Comparison of ENCODE assay signal across 28 cellular contexts in genomic region chr10:58444336-58444735, GRCh38.
"Had no signal": no experiment of that assay in that cellular context is flagged by ENCODE, and none has a peak within 500 bp of the region (broad histone marks: within the 10 kb centered on the region; RNA-seq: fewer than 3 reads in every experiment).

No MANE protein-coding gene starts in this region.

- ATAC-seq: activated T-helper 17 cell treated with anti-CD3 and anti-CD28 coated beads, Interleukin-2, amount 50 U/mL, for 72 hours; Panc1 had no signal

- H3K27me3 Mint-ChIP-seq: activated B cell treated with CpG ODN at 0.5 μM for 24 hours; activated CD4-positive, alpha-beta memory T cell treated with anti-CD3 and anti-CD28 coated beads for 36 hours had no signal

- H3K36me3 ChIP-seq: ascending aorta, MG63 had no signal

- H3K4me3 ChIP-seq: ascending aorta, MG63 had no signal

- H3K27ac Mint-ChIP-seq: activated B cell treated with CpG ODN at 0.5 μM for 24 hours; activated CD4-positive, alpha-beta memory T cell treated with anti-CD3 and anti-CD28 coated beads for 36 hours; activated naive CD8-positive, alpha-beta T cell treated with anti-CD3 and anti-CD28 coated beads for 36 hours; activated T-helper 17 cell treated with anti-CD3 and anti-CD28 coated beads, Interleukin-2, amount 50 U/mL, for 72 hours had no signal

- H3K36me3 Mint-ChIP-seq: activated CD4-positive, alpha-beta memory T cell treated with anti-CD3 and anti-CD28 coated beads for 36 hours; activated naive CD8-positive, alpha-beta T cell treated with anti-CD3 and anti-CD28 coated beads for 36 hours had no signal

- H3K27ac ChIP-seq: ascending aorta, VCaP had no signal

- H3K27me3 ChIP-seq: ascending aorta, MG63 had no signal

- H3K4me1 ChIP-seq: ascending aorta had no signal

- H3K9me3 ChIP-seq: ascending aorta had no signal

- DNase-seq: activated B cell treated with CpG ODN at 0.5 μM for 24 hours; activated CD4-positive, alpha-beta memory T cell treated with anti-CD3 and anti-CD28 coated beads for 36 hours; activated CD4-positive, alpha-beta T cell treated with anti-CD3 and anti-CD28 coated beads for 4 hours; activated CD4-positive, alpha-beta T cell treated with anti-CD3 and anti-CD28 coated beads, Interleukin-2, amount 50 U/mL, for 1 hour; activated CD4-positive, CD25-positive, alpha-beta regulatory T cell treated with anti-CD3 and anti-CD28 coated beads, Interleukin-2, amount 50 U/mL, for 72 hours; activated CD8-positive, alpha-beta memory T cell treated with anti-CD3 and anti-CD28 coated beads, Interleukin-2, amount 50 U/mL, for 4 hours; activated effector memory CD4-positive, alpha-beta T cell treated with anti-CD3 and anti-CD28 coated beads, Interleukin-2, amount 50 U/mL, for 16 hours; activated naive CD4-positive, alpha-beta T cell; activated naive CD4-positive, alpha-beta T cell treated with anti-CD3 and anti-CD28 coated beads, Interleukin-2, amount 50 U/mL, for 16 hours; activated naive CD8-positive, alpha-beta T cell treated with anti-CD3 and anti-CD28 coated beads for 36 hours; activated T-cell treated with anti-CD3 and anti-CD28 coated beads, Interleukin-2, amount 50 U/mL, for 48 hours; amygdala; MG63; NCI-H1048; NCI-H1436 treated with DMSO at 0.1 percent for 48 hours; NCI-H1694 treated with DMSO at 0.1 percent for 48 hours; NCI-H2029; NCI-H345; NCI-H524 treated with DMSO at 0.1 percent for 48 hours; SHP77 treated with DMSO at 0.1 percent for 48 hours; SW 1271; T-helper 1 cell; T-helper 2 cell; T-helper 9 cell had no signal

- H3K4me3 Mint-ChIP-seq: activated B cell treated with CpG ODN at 0.5 μM for 24 hours; activated CD4-positive, alpha-beta memory T cell treated with anti-CD3 and anti-CD28 coated beads for 36 hours; activated naive CD8-positive, alpha-beta T cell treated with anti-CD3 and anti-CD28 coated beads for 36 hours; activated T-helper 17 cell treated with anti-CD3 and anti-CD28 coated beads, Interleukin-2, amount 50 U/mL, for 72 hours had no signal

- H3K4me1 Mint-ChIP-seq: activated B cell treated with CpG ODN at 0.5 μM for 24 hours; activated naive CD8-positive, alpha-beta T cell treated with anti-CD3 and anti-CD28 coated beads for 36 hours; activated T-helper 17 cell treated with anti-CD3 and anti-CD28 coated beads, Interleukin-2, amount 50 U/mL, for 72 hours had no signal
